Comparison of ENCODE assay signal across 15 cellular contexts in the genomic region with DNA sequence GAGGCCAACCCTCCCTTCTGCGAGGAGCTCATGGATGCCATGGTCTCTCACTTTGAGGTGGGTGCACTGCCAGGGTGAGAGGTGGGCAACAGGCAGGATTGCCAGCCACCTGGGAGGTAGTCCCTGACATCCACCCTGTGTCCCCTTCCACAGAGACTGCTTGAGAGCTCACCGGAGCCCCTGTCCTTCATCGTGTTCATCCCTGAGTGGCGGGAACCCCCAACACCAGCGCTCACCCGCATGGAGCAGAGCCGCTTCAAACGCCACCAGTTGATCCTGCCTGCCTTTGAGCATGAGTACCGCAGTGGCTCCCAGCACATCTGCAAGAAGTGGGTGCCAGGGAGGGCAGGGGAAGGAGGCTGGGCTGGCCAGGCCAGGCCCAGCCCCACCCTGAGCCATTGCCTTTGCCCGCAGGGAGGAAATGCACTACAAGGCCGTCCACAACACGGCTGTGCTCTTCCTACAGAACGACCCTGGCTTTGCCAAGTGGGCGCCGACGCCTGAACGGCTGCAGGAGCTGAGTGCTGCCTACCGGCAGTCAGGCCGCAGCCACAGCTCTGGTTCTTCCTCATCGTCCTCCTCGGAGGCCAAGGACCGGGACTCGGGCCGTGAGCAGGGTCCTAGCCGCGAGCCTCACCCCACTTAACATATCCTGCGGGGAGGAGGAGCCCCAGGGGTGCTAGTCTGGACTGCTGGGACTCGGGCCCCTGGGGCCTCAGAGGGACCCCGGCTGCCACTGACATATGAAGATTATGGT. TPM values are rescaled to one million over a fixed set of nuclear protein-coding genes. Genes with fewer than 3 reads are reported as not detected.
DNase-seq lines count a peak whose midpoint lies in the region; ATAC-seq and TF ChIP-seq lines count a peak whose summit lies in the region.
"Had no signal": no experiment of that assay in that cellular context is flagged by ENCODE, and none has a peak within 500 bp of the region (broad histone marks: within the 10 kb centered on the region; RNA-seq: fewer than 3 reads in every experiment).

No MANE protein-coding gene starts in this region.

- no peak overlapping the region for H4K8ac ChIP-seq in mesenchymal stem cell (ENCODE audit: low read length)

- H3K4me1 ChIP-seq in adipocyte (ENCODE audit: control insufficient read depth, insufficient read depth, low read length), result peaks cover 33% of the 10 kb centered on the region
- peaks cover 27% of the 10 kb centered on the region for H3K4me1 ChIP-seq in mesenchymal stem cell (ENCODE audit: control insufficient read depth, insufficient read depth, low read depth, low read length)
- peaks cover 18% of the 10 kb centered on the region for H3K4me1 ChIP-seq in testis
- peaks cover 0 to 14% (median 0%) of the 10 kb centered on the region in 4 donors for H3K4me1 ChIP-seq in transverse colon

- ATAC-seq in Right ventricle myocardium inferior (no peak), Right ventricle myocardium superior (ENCODE audit: poor library complexity) (no peak)

- H3K27ac ChIP-seq in mesenchymal stem cell (ENCODE audit: low read length, poor library complexity, severe bottlenecking) (no peak overlapping the region), testis (peak overlapping the region; percentile 76 to 83), transverse colon (peak overlapping the region in 1 of 4 donors; percentile 5)

- peak; percentile 26 for DNase-seq in Right ventricle myocardium inferior (ENCODE audit: missing footprints)
- no peak for DNase-seq in Right ventricle myocardium superior
- no peak for DNase-seq in adipocyte (ENCODE audit: low read depth)
- DNase-seq in mesenchymal stem cell, result no peak
- DNase-seq in testis, result no peak
- no peak for DNase-seq in head of caudate nucleus
- no peak for DNase-seq in activated CD4-positive, alpha-beta T cell treated with anti-CD3 and anti-CD28 coated beads, Interleukin-2, amount 50 U/mL, for 4 hours
- DNase-seq in transverse colon, result no peak
- DNase-seq: activated CD4-positive, alpha-beta T cell treated with anti-CD3 and anti-CD28 coated beads for 1 hour; effector CD4-positive, alpha-beta T cell; NCI-H187; NCI-H446; nephron progenitor cell; stimulated activated naive CD8-positive, alpha-beta T cell treated with anti-CD3 and anti-CD28 coated beads, Interleukin-15, amount 100 ng/mL, for 72 hours; T-helper 9 cell had no signal

- H2AK5ac ChIP-seq in mesenchymal stem cell (ENCODE audit: low read length, severe bottlenecking), result no peak overlapping the region

- H3K36me3 ChIP-seq in adipocyte (ENCODE audit: control insufficient read depth, insufficient read depth, low read length, severe bottlenecking) (peaks cover 95% of the 10 kb centered on the region), mesenchymal stem cell (ENCODE audit: control insufficient read depth in 1 of 2, insufficient read depth in 2 of 2, low read depth in 1 of 2, low read length in 2 of 2) (peaks cover 92% of the 10 kb centered on the region in 2 experiments), testis (ENCODE audit: low read depth, missing control alignments) (no peaks in the 10 kb centered on the region), transverse colon (peaks cover 0 to 65% (median 26%) of the 10 kb centered on the region in 4 donors)

- H3K23ac ChIP-seq in mesenchymal stem cell (ENCODE audit: low read length in 2 of 2), result no peak overlapping the region

- H2BK12ac ChIP-seq in mesenchymal stem cell (ENCODE audit: low read length in 2 of 2), result no peak overlapping the region

- no peak overlapping the region for H3K4me3 ChIP-seq in adipocyte (ENCODE audit: low read length)
- H3K4me3 ChIP-seq in mesenchymal stem cell (ENCODE audit: insufficient read depth in 1 of 2, low read depth in 1 of 2, low read length in 2 of 2), result no peak overlapping the region
- no peak overlapping the region for H3K4me3 ChIP-seq in testis
- H3K4me3 ChIP-seq in transverse colon, result no peak overlapping the region

- no peak overlapping the region for H3K14ac ChIP-seq in mesenchymal stem cell (ENCODE audit: low read length in 2 of 2)

- TF ChIP-seq CTCF in testis (IDR thresholded peaks at IDR 0.05) (no peak), transverse colon (IDR thresholded peaks at IDR 0.05) (no peak)

- H3K4me2 ChIP-seq in mesenchymal stem cell (ENCODE audit: low read length, poor library complexity, severe bottlenecking), result no peak overlapping the region

- H2BK120ac ChIP-seq in mesenchymal stem cell (ENCODE audit: low read depth, low read length), result no peak overlapping the region

- no peak overlapping the region for H3K18ac ChIP-seq in mesenchymal stem cell (ENCODE audit: low read depth in 1 of 2, low read length in 2 of 2)

- TF ChIP-seq POLR2A in testis (IDR thresholded peaks at IDR 0.05), result no peak
- TF ChIP-seq POLR2A in transverse colon (IDR thresholded peaks at IDR 0.05), result no peak

- H3K9me3 ChIP-seq in adipocyte (ENCODE audit: control insufficient read depth, low read length) (no peaks in the 10 kb centered on the region), mesenchymal stem cell (ENCODE audit: control insufficient read depth, low read length) (no peaks in the 10 kb centered on the region), testis (no peaks in the 10 kb centered on the region), transverse colon (no peaks in the 10 kb centered on the region)

- H3K4ac ChIP-seq in mesenchymal stem cell (ENCODE audit: low read depth in 1 of 2, low read length in 2 of 2), result no peak overlapping the region

- H2AFZ ChIP-seq in mesenchymal stem cell (ENCODE audit: low read depth, low read length), result no peak overlapping the region

- in situ Hi-C loops in transverse colon (cut with MboI; ENCODE audit: low pct_ligation_motif_present in 1 of 4, low pct_unique_long_range_greater_than_20kb in 1 of 4, low sequenced_read_pairs in 3 of 4), result loop anchor here in 1 of 4 donors (10.0 kb wide), 1 partner anchor 122 kb away; a partner anchor contains a TSS

- H2BK15ac ChIP-seq in mesenchymal stem cell (ENCODE audit: low read depth, poor library complexity, severe bottlenecking), result no peak overlapping the region

- peaks cover 10% of the 10 kb centered on the region for H3K79me1 ChIP-seq in mesenchymal stem cell (replicated peaks; ENCODE audit: low read length, poor library complexity, severe bottlenecking)

- peak overlapping the region; percentile 9 for H4K91ac ChIP-seq in mesenchymal stem cell (ENCODE audit: low read length)

- no peaks in the 10 kb centered on the region for H3K27me3 ChIP-seq in adipocyte (replicated peaks; ENCODE audit: control insufficient read depth, insufficient read depth, low read length)
- no peaks in the 10 kb centered on the region for H3K27me3 ChIP-seq in mesenchymal stem cell (ENCODE audit: control insufficient read depth in 1 of 2, insufficient read depth in 1 of 2, low read length in 2 of 2)
- no peaks in the 10 kb centered on the region for H3K27me3 ChIP-seq in testis
- H3K27me3 ChIP-seq in transverse colon, result no peaks in the 10 kb centered on the region

- H3K9ac ChIP-seq in adipocyte (ENCODE audit: low read length) (peak overlapping the region; percentile 65), mesenchymal stem cell (ENCODE audit: low read length) (peak overlapping the region; percentile 13)

- intact Hi-C loops in Right ventricle myocardium inferior (cut with DNase I), result no loop called here
- intact Hi-C loops in Right ventricle myocardium superior (cut with DNase I), result no loop called here
- intact Hi-C loops in testis (cut with DNase I; ENCODE audit: low total_unique reads), result no loop called here
- intact Hi-C loops in head of caudate nucleus (cut with DNase I), result no loop called here
- intact Hi-C loops in transverse colon (cut with DNase I; ENCODE audit: low total_unique reads), result no loop called here

- WGBS in mesenchymal stem cell, result 96% methylated on average over 29 of the region's 29 CpGs
- WGBS in testis, 2 donors, result 79 to 90% methylated on average over 10 to 29 of the region's 29 CpGs
- WGBS in transverse colon (ENCODE audit: low coverage in 1 of 2), 2 donors, result 70 to 82% methylated on average over 4 to 28 of the region's 29 CpGs

- no peak for TF ChIP-seq EP300 in transverse colon (IDR thresholded peaks at IDR 0.05; ENCODE audit: low read depth)

- no peak overlapping the region for H2BK5ac ChIP-seq in mesenchymal stem cell (ENCODE audit: low read depth, low read length, poor library complexity, severe bottlenecking)

RNA-seq across cellular contexts. Expression of a gene that starts 12.8 kb away (rescaled TPM):
- total RNA-seq in Right ventricle myocardium inferior (22.5 TPM), Right ventricle myocardium superior (21.8 TPM), testis (10 to 100 TPM; 39.4 to 48.7 TPM), transverse colon (10 to 100 TPM; 23.5 to 52.0 (median 32.0) TPM)
- 16.7 TPM for polyA plus RNA-seq in mesenchymal stem cell (2013, experiment 1 of 2)
- polyA plus RNA-seq in mesenchymal stem cell (2013, experiment 2 of 2), result 17.3 TPM
- 39.3 TPM for polyA plus RNA-seq in testis (ENCODE audit: insufficient read depth, low read depth, low replicate concordance)

RNA-seq across cellular contexts. Expression of a gene that starts 24.7 kb away (rescaled TPM):
- 9.7 TPM for total RNA-seq in Right ventricle myocardium inferior
- total RNA-seq in Right ventricle myocardium superior, result 7.6 TPM
- 9.5 TPM for polyA plus RNA-seq in mesenchymal stem cell (2013, experiment 1 of 2)
- polyA plus RNA-seq in mesenchymal stem cell (2013, experiment 2 of 2), result 9.3 TPM
- total RNA-seq in testis, result 10 to 100 TPM; 50.5 to 53.5 TPM
- 25.3 TPM for polyA plus RNA-seq in testis (ENCODE audit: insufficient read depth, low read depth, low replicate concordance)
- total RNA-seq in transverse colon, result 10 to 100 TPM; 27.0 to 80.0 (median 32.4) TPM

RNA-seq across cellular contexts. Expression of a gene that starts 35.3 kb away (rescaled TPM):
- total RNA-seq in Right ventricle myocardium inferior, result 156 TPM
- total RNA-seq in Right ventricle myocardium superior, result 118 TPM
- polyA plus RNA-seq in mesenchymal stem cell (2013, experiment 1 of 2), result 175 TPM
- polyA plus RNA-seq in mesenchymal stem cell (2013, experiment 2 of 2), result 164 TPM
- 10 to 100 TPM; 53.3 to 80.0 TPM for total RNA-seq in testis
- polyA plus RNA-seq in testis (ENCODE audit: insufficient read depth, low read depth, low replicate concordance), result 105 TPM
- total RNA-seq in transverse colon, result 10 to 100 TPM; 17.7 to 79.9 (median 59.9) TPM

RNA-seq across cellular contexts. Expression of a gene that starts 56.2 kb away (rescaled TPM):
- 113 TPM for total RNA-seq in Right ventricle myocardium inferior
- 113 TPM for total RNA-seq in Right ventricle myocardium superior
- 373 TPM for polyA plus RNA-seq in mesenchymal stem cell (2013, experiment 1 of 2)
- 366 TPM for polyA plus RNA-seq in mesenchymal stem cell (2013, experiment 2 of 2)
- 100 to 1,000 TPM; 112 to 223 TPM for total RNA-seq in testis
- 103 TPM for polyA plus RNA-seq in testis (ENCODE audit: insufficient read depth, low read depth, low replicate concordance)
- total RNA-seq in transverse colon, result 100 to 1,000 TPM; 197 to 971 (median 466) TPM

RNA-seq across cellular contexts. Expression of a gene that starts 56.3 kb away (rescaled TPM):
- total RNA-seq in Right ventricle myocardium inferior (5.0 TPM), Right ventricle myocardium superior (6.5 TPM), testis (1 to 10 TPM; 7.0 to 9.1 TPM), transverse colon (10 to 100 TPM; 14.7 to 30.4 (median 18.1) TPM)
- polyA plus RNA-seq in mesenchymal stem cell (2013, experiment 1 of 2), result 4.3 TPM
- 3.6 TPM for polyA plus RNA-seq in mesenchymal stem cell (2013, experiment 2 of 2)
- 1.9 TPM for polyA plus RNA-seq in testis (ENCODE audit: insufficient read depth, low read depth, low replicate concordance)
